Comparison of ENCODE assay signal across 9 cellular contexts in the genomic region with DNA sequence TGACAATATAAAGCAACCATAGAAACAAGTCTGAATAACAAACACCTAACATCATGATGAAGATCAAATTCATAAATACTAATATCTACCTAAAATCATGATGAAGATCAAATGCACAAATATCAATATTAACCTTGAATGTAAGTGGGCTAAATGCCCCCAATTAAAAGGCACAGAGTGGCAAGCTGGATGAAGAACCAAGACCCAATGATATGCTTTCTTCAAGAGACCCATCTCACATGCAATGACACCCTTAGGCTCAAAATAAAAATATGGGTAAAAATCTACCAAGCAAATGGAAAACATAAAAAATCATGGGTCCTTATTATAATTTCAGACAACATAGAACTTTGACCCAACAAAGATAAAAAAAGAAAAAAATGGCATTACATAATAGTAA.
"Had no signal": no experiment of that assay in that cellular context is flagged by ENCODE, and none has a peak within 500 bp of the region (broad histone marks: within the 10 kb centered on the region; RNA-seq: fewer than 3 reads in every experiment).

No MANE protein-coding gene starts in this region.

- H3K4me2 ChIP-seq: GM23338 had no signal

- H3K27ac ChIP-seq: GM23248 had no signal

- H3K9me3 ChIP-seq: HAP-1 had no signal

- H3K9ac ChIP-seq: GM23248 had no signal

- H2AFZ ChIP-seq: GM23248, GM23338 had no signal

- H3K4me3 ChIP-seq: GM23248, GM23338, HAP-1 had no signal

- DNase-seq: GM23248, GOT3, H7, H9, HCEC 1CT, HFFc6 had no signal

- ATAC-seq: GM23338, HCT116 had no signal

- H3K4me1 ChIP-seq: HAP-1 had no signal

- H3K36me3 ChIP-seq: HAP-1 had no signal
